Comparison of ENCODE assay signal across 14 cellular contexts in genomic region chr3:89171681-89172080, GRCh38.
"Had no signal": no experiment of that assay in that cellular context is flagged by ENCODE, and none has a peak within 500 bp of the region (broad histone marks: within the 10 kb centered on the region; RNA-seq: fewer than 3 reads in every experiment).

No MANE protein-coding gene starts in this region.

- DNase-seq: activated CD4-positive, CD25-positive, alpha-beta regulatory T cell treated with anti-CD3 and anti-CD28 coated beads, Interleukin-2, amount 50 U/mL, for 72 hours; activated naive CD8-positive, alpha-beta T cell treated with anti-CD3 and anti-CD28 coated beads, Interleukin-2, amount 10 ng/mL, durations not matched to agents 7 days and 5 days; aorta; foreskin fibroblast; kidney glomerular epithelial cell; right lobe of liver; stimulated activated naive CD8-positive, alpha-beta T cell treated with anti-CD3 and anti-CD28 coated beads, Interleukin-15, Interleukin-2, amounts not matched to agents 100 U/mL and 50 U/mL, for 24 hours; upper lobe of left lung had no signal

- H3K27ac ChIP-seq: cardiac muscle cell, prostate gland, right lobe of liver, upper lobe of left lung had no signal

- H3K27ac Mint-ChIP-seq: activated naive CD8-positive, alpha-beta T cell treated with anti-CD3 and anti-CD28 coated beads, Interleukin-2, amount 10 ng/mL, durations not matched to agents 7 days and 5 days; activated T-helper 1 cell treated with anti-CD3 and anti-CD28 coated beads, Interleukin-12 subunit alpha, Interleukin-12 subunit beta, Interleukin-2, Interleukin-4 antibody, amounts not matched to agents 30 ng/mL and 10 ng/mL and 1 ng/mL, durations not matched to agents 14 hours and 24 hours and 36 hours; natural killer cell treated with Interleukin-12 subunit alpha and Interleukin-12 subunit beta and Interleukin-15 and Interleukin-18, amount 100 ng/mL, for 72 hours; T-helper 2 cell treated with Interferon-gamma antibody and Interleukin-4, amounts not matched to agents 5 μg/mL and 100 μg/mL, for 36 hours had no signal

- H3K4me3 ChIP-seq: cardiac muscle cell, prostate gland, right lobe of liver, smooth muscle cell, upper lobe of left lung had no signal

- H3K4me1 Mint-ChIP-seq: activated naive CD8-positive, alpha-beta T cell treated with anti-CD3 and anti-CD28 coated beads, Interleukin-2, amount 10 ng/mL, durations not matched to agents 7 days and 5 days had no signal

- H3K4me2 ChIP-seq: smooth muscle cell had no signal

- H3K36me3 ChIP-seq: cardiac muscle cell, prostate gland, right lobe of liver, upper lobe of left lung had no signal

- H3K36me3 Mint-ChIP-seq: activated naive CD8-positive, alpha-beta T cell treated with anti-CD3 and anti-CD28 coated beads, Interleukin-2, amount 10 ng/mL, durations not matched to agents 7 days and 5 days; natural killer cell treated with Interleukin-12 subunit alpha and Interleukin-12 subunit beta and Interleukin-15 and Interleukin-18, amount 100 ng/mL, for 72 hours had no signal

- H3K4me3 Mint-ChIP-seq: activated naive CD8-positive, alpha-beta T cell treated with anti-CD3 and anti-CD28 coated beads, Interleukin-2, amount 10 ng/mL, durations not matched to agents 7 days and 5 days; activated T-helper 1 cell treated with anti-CD3 and anti-CD28 coated beads, Interleukin-12 subunit alpha, Interleukin-12 subunit beta, Interleukin-2, Interleukin-4 antibody, amounts not matched to agents 30 ng/mL and 10 ng/mL and 1 ng/mL, durations not matched to agents 14 hours and 24 hours and 36 hours; natural killer cell treated with Interleukin-12 subunit alpha and Interleukin-12 subunit beta and Interleukin-15 and Interleukin-18, amount 100 ng/mL, for 72 hours; T-helper 2 cell treated with Interferon-gamma antibody and Interleukin-4, amounts not matched to agents 5 μg/mL and 100 μg/mL, for 36 hours had no signal

- H3K27me3 Mint-ChIP-seq: activated naive CD8-positive, alpha-beta T cell treated with anti-CD3 and anti-CD28 coated beads, Interleukin-2, amount 10 ng/mL, durations not matched to agents 7 days and 5 days; natural killer cell treated with Interleukin-12 subunit alpha and Interleukin-12 subunit beta and Interleukin-15 and Interleukin-18, amount 100 ng/mL, for 72 hours had no signal

- ATAC-seq: natural killer cell treated with Interleukin-12 subunit alpha and Interleukin-12 subunit beta and Interleukin-15 and Interleukin-18, amount 100 ng/mL, for 72 hours; right lobe of liver; stimulated activated naive CD8-positive, alpha-beta T cell treated with anti-CD3 and anti-CD28 coated beads, Interleukin-15, Interleukin-2, amounts not matched to agents 100 U/mL and 50 U/mL, for 24 hours had no signal

- H3K9me3 Mint-ChIP-seq: activated naive CD8-positive, alpha-beta T cell treated with anti-CD3 and anti-CD28 coated beads, Interleukin-2, amount 10 ng/mL, durations not matched to agents 7 days and 5 days; activated T-helper 1 cell treated with anti-CD3 and anti-CD28 coated beads, Interleukin-12 subunit alpha, Interleukin-12 subunit beta, Interleukin-2, Interleukin-4 antibody, amounts not matched to agents 30 ng/mL and 10 ng/mL and 1 ng/mL, durations not matched to agents 14 hours and 24 hours and 36 hours; natural killer cell treated with Interleukin-12 subunit alpha and Interleukin-12 subunit beta and Interleukin-15 and Interleukin-18, amount 100 ng/mL, for 72 hours; T-helper 2 cell treated with Interferon-gamma antibody and Interleukin-4, amounts not matched to agents 5 μg/mL and 100 μg/mL, for 36 hours had no signal

- H3K4me1 ChIP-seq: prostate gland, right lobe of liver, upper lobe of left lung had no signal

- H3K9me3 ChIP-seq: prostate gland, right lobe of liver, upper lobe of left lung had no signal

- H3K27me3 ChIP-seq: cardiac muscle cell, right lobe of liver, upper lobe of left lung had no signal
